Comparison of ENCODE assay signal across 12 cellular contexts in the genomic region with DNA sequence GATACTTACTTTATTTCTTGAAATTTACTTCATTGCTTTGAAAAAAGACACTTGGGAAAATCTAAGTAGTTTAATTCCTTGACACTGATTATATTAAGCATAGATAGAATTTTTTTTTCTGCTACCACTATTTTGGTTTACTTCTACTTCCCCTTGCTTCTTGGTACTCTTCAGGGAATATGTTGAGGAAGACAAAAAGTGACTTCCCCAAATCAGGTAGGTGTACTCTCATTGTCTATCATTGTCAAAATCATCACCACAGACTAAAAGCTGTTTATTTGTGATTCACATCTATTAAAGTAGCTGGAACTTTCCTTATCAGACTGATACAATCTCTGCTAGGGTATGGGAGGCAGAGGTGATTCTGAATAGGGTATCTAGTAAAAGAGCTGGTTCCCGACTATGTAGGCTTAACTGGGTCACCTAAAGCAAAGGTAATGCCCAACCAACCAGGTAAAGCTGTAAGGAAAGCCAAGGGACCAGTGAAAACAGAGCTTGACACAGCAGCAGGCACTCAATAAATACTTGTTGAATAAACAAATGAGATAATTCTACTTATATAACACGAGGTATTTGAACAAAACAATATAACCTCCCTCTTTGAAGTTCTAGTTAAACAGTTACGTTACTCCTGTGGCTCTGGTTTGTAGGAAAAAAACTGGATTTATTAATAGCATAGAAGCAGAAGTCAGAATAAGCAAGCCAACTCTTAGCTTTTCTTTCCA.
"Had no signal": no experiment of that assay in that cellular context is flagged by ENCODE, and none has a peak within 500 bp of the region (broad histone marks: within the 10 kb centered on the region; RNA-seq: fewer than 3 reads in every experiment).

No MANE protein-coding gene starts in this region.

- H3K36me3 ChIP-seq: esophagus squamous epithelium, left lung had no signal

- H3K27ac ChIP-seq: esophagus squamous epithelium, left lung had no signal

- H3K4me1 ChIP-seq: esophagus squamous epithelium had no signal

- ATAC-seq: activated CD4-positive, alpha-beta T cell treated with anti-CD3 and anti-CD28 coated beads for 36 hours; left lung; sciatic nerve had no signal

- FAIRE-seq: bronchial epithelial cell had no signal

- H3K9me3 ChIP-seq: esophagus squamous epithelium, left lung had no signal

- DNase-seq: activated CD4-positive, alpha-beta T cell treated with anti-CD3 and anti-CD28 coated beads for 36 hours; activated CD8-positive, alpha-beta memory T cell treated with anti-CD3 and anti-CD28 coated beads, Interleukin-2, amount 50 U/mL, for 48 hours; activated CD8-positive, alpha-beta T cell treated with anti-CD3 and anti-CD28 coated beads, Interleukin-2, amount 10 ng/mL, durations not matched to agents 7 days and 5 days; aorta; esophagus squamous epithelium; foreskin fibroblast; left lung; nephron progenitor cell; stimulated activated CD4-positive, alpha-beta T cell treated with anti-CD3 and anti-CD28 coated beads, Interleukin-2, amount 100 ng/mL, for 24 hours; stimulated activated naive CD4-positive, alpha-beta T cell treated with Interleukin-2 at 50 U/mL for 16 hours had no signal

- H3K4me3 ChIP-seq: esophagus squamous epithelium, left lung had no signal

- H3K27me3 ChIP-seq: esophagus squamous epithelium, left lung had no signal
